8 cellular contexts compared by ENCODE assay signal in the genomic region with DNA sequence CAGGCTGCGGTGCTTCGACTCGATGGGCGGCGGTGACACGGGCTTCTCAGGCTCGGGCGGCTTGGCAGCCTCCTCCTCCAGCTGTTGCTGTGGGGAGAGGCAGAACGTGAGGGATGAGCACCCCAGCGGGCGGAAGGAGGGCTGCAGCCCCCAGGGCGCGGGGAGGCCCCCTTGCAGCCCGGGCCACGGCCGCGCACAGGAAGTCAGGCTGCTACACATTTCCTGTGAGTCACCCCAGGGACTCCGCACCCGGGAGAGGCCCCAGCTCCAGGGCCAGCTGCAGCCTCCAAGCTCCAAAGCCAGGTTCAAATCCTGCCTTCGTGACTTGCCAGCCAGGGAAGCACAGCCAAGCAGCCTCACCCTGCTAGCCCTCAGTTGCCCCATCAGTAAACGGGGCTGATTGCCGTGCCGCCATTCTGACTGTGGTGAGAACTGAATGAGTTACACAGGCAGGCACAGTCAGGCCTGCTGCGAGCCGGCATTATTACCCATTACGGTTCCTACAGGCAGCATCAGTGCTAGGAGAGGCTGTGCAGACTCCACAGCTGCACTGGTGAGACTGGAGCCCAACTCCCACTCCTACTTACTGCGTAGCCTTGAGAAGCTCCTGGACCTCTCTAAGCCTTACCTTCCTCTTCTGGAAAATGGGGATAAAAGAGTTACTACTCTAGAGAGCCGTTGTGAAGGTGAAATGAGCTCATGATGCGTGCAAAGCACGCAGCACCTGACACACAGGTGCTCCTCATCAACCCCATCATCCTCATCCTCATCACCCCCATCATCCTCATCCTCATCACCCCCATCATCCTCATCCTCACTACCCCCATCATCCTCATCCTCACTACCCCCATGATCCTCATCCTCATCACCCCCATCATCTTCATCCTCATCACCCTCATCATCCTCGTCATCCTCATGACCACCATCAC.
DNase-seq lines count a peak whose midpoint lies in the region; ATAC-seq, FAIRE-seq and TF ChIP-seq lines count a peak whose summit lies in the region.

No MANE protein-coding gene starts in this region.

- TF ChIP-seq CTCF in Panc1 (IDR thresholded peaks at IDR 0.05) (no peak), HepG2 (CRISPR knock-in tag; IDR thresholded peaks at IDR 0.05) (no peak)

- H3K27ac ChIP-seq in Panc1 (ENCODE audit: low read length) (no peak overlapping the region), HepG2 (ENCODE audit: extremely low read length, insufficient read depth, low read length) (no peak overlapping the region)

- CTCF ChIA-PET in Panc1 (lab: Charles Lee), result no interaction called here
- CTCF ChIA-PET in HepG2 (lab: Yijun Ruan, JAX; ENCODE audit: low intra/inter-chr PET ratio, low total read pairs), result no interaction called here

- H2AFZ ChIP-seq in HepG2 (ENCODE audit: low read length), result no peak overlapping the region

- WGBS in HepG2 (ENCODE audit: low lambda C conversion rate), result 97% methylated on average over 17 of the region's 31 CpGs

- 0 out of 2 replicates have a peak, but pooled peaks cover 3% of the 10 kb centered on the region for H4K20me1 ChIP-seq in HepG2 (ENCODE audit: insufficient read depth, low read length)

- no peak for TF ChIP-seq POLR2A in HepG2 (IDR thresholded peaks at IDR 0.05; ENCODE audit: insufficient read depth in 1 of 2, low read depth in 2 of 2, low read length in 2 of 2)

- H3K27me3 ChIP-seq in Panc1 (ENCODE audit: control insufficient read depth, insufficient read depth, low read length) (no peaks in the 10 kb centered on the region), HepG2 (ENCODE audit: control insufficient read depth in 1 of 2, insufficient read depth in 2 of 2, low read length in 2 of 2) (no peaks in the 10 kb centered on the region)

- H3K9me3 ChIP-seq in Panc1 (ENCODE audit: control insufficient read depth, insufficient read depth, low read depth, low read length) (peaks cover 5% of the 10 kb centered on the region; the same call in 1 of the 2 replicates), HepG2 (ENCODE audit: low read length) (peaks cover 10% of the 10 kb centered on the region; the same call in 1 of the 2 replicates)

- H3K36me3 ChIP-seq in Panc1 (ENCODE audit: control insufficient read depth, insufficient read depth, low read length) (peaks cover 8% of the 10 kb centered on the region), HepG2 (replicated peaks in 1 of 2; ENCODE audit: control insufficient read depth in 1 of 2, insufficient read depth in 2 of 2, low read length in 2 of 2) (peaks cover 16 to 48% of the 10 kb centered on the region in 2 experiments; a peak in 4 of 5 replicates)

- BruUV-seq in Panc1 (replicated peaks; lab: Mats Ljungman, UMichigan) (no TSS peak), HepG2 (replicated peaks; lab: Mats Ljungman, UMichigan) (no TSS peak)

- ATAC-seq in GM18508 (IDR thresholded peaks at IDR 0.05; ENCODE audit: insufficient read depth, unreplicated experiment), result peak; percentile 87
- peak; percentile 92 for ATAC-seq in HG02840 (IDR thresholded peaks at IDR 0.05; ENCODE audit: low FRiP score, unreplicated experiment)
- peak; percentile 70 for ATAC-seq in Panc1
- ATAC-seq in HepG2, result peak; percentile 34; the same call in 2 of the 3 replicates

- no peak for TF ChIP-seq RAD21 in HepG2 (CRISPR knock-in tag; IDR thresholded peaks at IDR 0.05)

- H3K79me2 ChIP-seq in HepG2 (ENCODE audit: insufficient read depth, low read length), result no peaks in the 10 kb centered on the region

- H3K4me3 ChIP-seq in Panc1 (ENCODE audit: low read depth in 2 of 2, low read length in 2 of 2), result no peak overlapping the region
- H3K4me3 ChIP-seq in HepG2 (replicated peaks in 1 of 3; ENCODE audit: insufficient read depth in 1 of 3, low read depth in 2 of 3, low read length in 3 of 3), result no peak overlapping the region

- H3K9ac ChIP-seq in HepG2 (ENCODE audit: insufficient read depth, low read depth, low read length), result no peak overlapping the region

- POLR2A ChIA-PET in Panc1 (lab: Charles Lee) (interaction anchor here (0.5 kb wide), 1 partner anchor 24 kb away, joined by 9 read pairs; no protein-coding TSS in a partner anchor), HepG2 (lab: Yijun Ruan, JAX) (no interaction called here)

- intact Hi-C loops in Panc1 (cut with micrococcal nuclease; ENCODE audit: unreplicated experiment) (no loop called here), HepG2 (cut with micrococcal nuclease; ENCODE audit: unreplicated experiment) (no loop called here)

- TF ChIP-seq EP300 in HepG2 (IDR thresholded peaks at IDR 0.05; ENCODE audit: low read depth in 2 of 2, low read length in 2 of 2) (no peak), HepG2 (CRISPR knock-in tag; IDR thresholded peaks at IDR 0.05; ENCODE audit: borderline replicate concordance) (no peak)

- no peak overlapping the region for H3K4me2 ChIP-seq in HepG2 (ENCODE audit: low read depth, low read length)

- in situ Hi-C loops in Panc1 (cut with HindIII; ENCODE audit: low pct_unique_long_range_greater_than_20kb, low sequenced_read_pairs) (no loop called here), HepG2 (cut with HindIII; ENCODE audit: extremely low pct_ligation_motif_present, low pct_unique_long_range_greater_than_20kb) (no loop called here)

- DNase-seq in Panc1 (ENCODE audit: low read depth, low spot score), result no peak
- peak; percentile 86 for DNase-seq in activated T-helper 1 cell treated with Interleukin-2 at 50 U/mL for 16 hours (ENCODE audit: low read depth)
- no peak for DNase-seq in HepG2 (ENCODE audit: low spot score)
- peak; percentile 76 to 90 for DNase-seq in stimulated activated CD8-positive, alpha-beta memory T cell treated with anti-CD3 and anti-CD28 coated beads, Interleukin-7, amount 100 ng/mL, for 4 hours (ENCODE audit: low read depth in 2 of 2)
- DNase-seq in NCI-H524 (lab: John Stamatoyannopoulos, UW), result no peak
- no peak for DNase-seq in cerebellar cortex (ENCODE audit: low spot score)

- no peak for FAIRE-seq in HepG2 (lab: Jason Lieb, UNC)

- no peaks in the 10 kb centered on the region for H3K4me1 ChIP-seq in Panc1 (ENCODE audit: control insufficient read depth, insufficient read depth, low read length)
- no peaks in the 10 kb centered on the region for H3K4me1 ChIP-seq in HepG2 (ENCODE audit: insufficient read depth, low read length)

TF ChIP-seq in HepG2, 621 proteins besides CTCF, POLR2A, EP300 and RAD21:
- TF ChIP-seq ZNF775 (CRISPR knock-in tag; IDR thresholded peaks at IDR 0.05; ENCODE audit: borderline replicate concordance) (no peak), MXI1 (IDR thresholded peaks at IDR 0.05; ENCODE audit: borderline replicate concordance, low read depth, low read length) (no peak), FOXP1 (IDR thresholded peaks at IDR 0.05) (no peak), FOXP1 (CRISPR knock-in tag; IDR thresholded peaks at IDR 0.05) (no peak), ZNF264 (CRISPR knock-in tag; IDR thresholded peaks at IDR 0.05) (no peak), ZNF570 (CRISPR knock-in tag; IDR thresholded peaks at IDR 0.05; ENCODE audit: borderline replicate concordance) (no peak), ARID4A (CRISPR knock-in tag; IDR thresholded peaks at IDR 0.05; ENCODE audit: borderline replicate concordance) (no peak)

Comparison
In these comparisons a context has a peak if more than half of its experiments do, and no peak if none do; other contexts are left out.
1. ATAC-seq: peak in every context shown above with its lines; median percentile 92 in HG02840; 87 in GM18508; 70 in Panc1; 34 in HepG2.
2. DNase-seq: peak in activated T-helper 1 cell treated with Interleukin-2 at 50 U/mL for 16 hours (single experiment) and stimulated activated CD8-positive, alpha-beta memory T cell treated with anti-CD3 and anti-CD28 coated beads, Interleukin-7, amount 100 ng/mL, for 4 hours (2 of 2); none in Panc1 (single experiment), HepG2 (single experiment), NCI-H524 (0 of 2) and cerebellar cortex (single experiment).